Comparison of ENCODE assay signal across 1 cellular context in genomic region chr18:50734342-50734741, GRCh38.
TF ChIP-seq lines count a peak whose summit lies in the region.

No MANE protein-coding gene starts in this region.

TF ChIP-seq in GM23338, 12 proteins besides CTCF, POLR2A, EP300 and RAD21 (continued from another document):
- TF ChIP-seq ZNF462 (CRISPR knock-in tag; IDR thresholded peaks at IDR 0.05) (no peak), REST (IDR thresholded peaks at IDR 0.05; ENCODE audit: unreplicated experiment) (no peak), EZH2phosphoT487 (IDR thresholded peaks at IDR 0.05; ENCODE audit: unreplicated experiment) (no peak), NANOG (IDR thresholded peaks at IDR 0.05; ENCODE audit: borderline replicate concordance) (no peak), POLR2AphosphoS5 (IDR thresholded peaks at IDR 0.05; ENCODE audit: low read depth) (no peak), STAT1 (IDR thresholded peaks at IDR 0.05; ENCODE audit: unreplicated experiment) (no peak), CREB1 (CRISPR knock-in tag; IDR thresholded peaks at IDR 0.05; ENCODE audit: low read depth) (no peak), ZNF114 (CRISPR knock-in tag; IDR thresholded peaks at IDR 0.05) (no peak), ZNF331 (CRISPR knock-in tag; IDR thresholded peaks at IDR 0.05; ENCODE audit: low read depth) (no peak), JUNB (IDR thresholded peaks at IDR 0.05; ENCODE audit: unreplicated experiment) (no peak)
